ENCODE assay signal across 8 cellular contexts in genomic region chr15:40338041-40338657, GRCh38. TPM values are rescaled to one million over a fixed set of nuclear protein-coding genes. Genes with fewer than 3 reads are reported as not detected.
DNase-seq lines count a peak whose midpoint lies in the region; ATAC-seq and TF ChIP-seq lines count a peak whose summit lies in the region.

No MANE protein-coding gene starts in this region.

- H3K36me3 ChIP-seq in DND-41 (ENCODE audit: insufficient read depth, low read length) (no peaks in the 10 kb centered on the region), endodermal cell (ENCODE audit: control insufficient read depth, insufficient read depth, low read length) (no peaks in the 10 kb centered on the region)

- peak overlapping the region; percentile 63 for H3K4me2 ChIP-seq in DND-41 (ENCODE audit: insufficient read depth, low read length)

- DNase-seq in DND-41 (peak; percentile 85), NOMO-1 treated with dmso at 0.1 percent for 144 hours (lab: John Stamatoyannopoulos, UW; ENCODE audit: unreplicated experiment) (peak; percentile 68), endodermal cell (peak; percentile 94), naive B cell (peak; percentile 71)
- peak; percentile 83 for DNase-seq in activated CD8-positive, alpha-beta memory T cell treated with anti-CD3 and anti-CD28 coated beads, Interleukin-2, amount 10 ng/mL, durations not matched to agents 7 days and 5 days

- no peak overlapping the region for H3K27ac Mint-ChIP-seq in activated CD8-positive, alpha-beta memory T cell treated with anti-CD3 and anti-CD28 coated beads, Interleukin-2, amount 10 ng/mL, durations not matched to agents 7 days and 5 days
- H3K27ac Mint-ChIP-seq in endodermal cell (no peak overlapping the region), naive B cell (peak overlapping the region in 1 of 6 donors; percentile 27)
- no peak overlapping the region for H3K27ac Mint-ChIP-seq in stimulated activated memory B cell treated with anti-CD40 and anti-IgM and Interleukin-4, amounts not matched to agents 10 μg/mL and 1 μg/mL and 100 μg/mL, for 72 hours

- no peaks in the 10 kb centered on the region for H3K79me2 ChIP-seq in DND-41 (ENCODE audit: insufficient read depth, low read length)

- no peaks in the 10 kb centered on the region for H3K9me3 Mint-ChIP-seq in activated CD8-positive, alpha-beta memory T cell treated with anti-CD3 and anti-CD28 coated beads, Interleukin-2, amount 10 ng/mL, durations not matched to agents 7 days and 5 days (ENCODE audit: low read depth)
- H3K9me3 Mint-ChIP-seq in endodermal cell (no peaks in the 10 kb centered on the region), naive B cell (no peaks in the 10 kb centered on the region)
- H3K9me3 Mint-ChIP-seq in stimulated activated memory B cell treated with anti-CD40 and anti-IgM and Interleukin-4, amounts not matched to agents 10 μg/mL and 1 μg/mL and 100 μg/mL, for 72 hours = no peaks in the 10 kb centered on the region

- peaks cover 2% of the 10 kb centered on the region for H3K27me3 Mint-ChIP-seq in activated CD8-positive, alpha-beta memory T cell treated with anti-CD3 and anti-CD28 coated beads, Interleukin-2, amount 10 ng/mL, durations not matched to agents 7 days and 5 days
- H3K27me3 Mint-ChIP-seq in endodermal cell (ENCODE audit: insufficient read depth) = peaks cover 13% of the 10 kb centered on the region
- H3K27me3 Mint-ChIP-seq in naive B cell = peaks cover 0 to 33% (median 9%) of the 10 kb centered on the region in 3 donors
- H3K27me3 Mint-ChIP-seq in stimulated activated memory B cell treated with anti-CD40 and anti-IgM and Interleukin-4, amounts not matched to agents 10 μg/mL and 1 μg/mL and 100 μg/mL, for 72 hours = no peaks in the 10 kb centered on the region

- no peaks in the 10 kb centered on the region for H3K27me3 ChIP-seq in DND-41 (ENCODE audit: insufficient read depth, low read length, poor library complexity)
- no peaks in the 10 kb centered on the region for H3K27me3 ChIP-seq in endodermal cell (ENCODE audit: control insufficient read depth, insufficient read depth, low read length, poor library complexity, severe bottlenecking)

- H3K4me3 ChIP-seq in DND-41 (ENCODE audit: low read depth in 1 of 2, low read length in 2 of 2) (no peak overlapping the region; a peak in 1 of 4 replicates), endodermal cell (ENCODE audit: low read length) (no peak overlapping the region)

- peak overlapping the region; percentile 28 for H3K9ac ChIP-seq in DND-41 (ENCODE audit: low read depth, low read length)
- H3K9ac ChIP-seq in endodermal cell (ENCODE audit: extremely low read depth, low read length, poor library complexity, severe bottlenecking) = no peak overlapping the region

- WGBS in endodermal cell (ENCODE audit: insufficient coverage in 1 of 2, insufficient read length in 1 of 2), 2 experiments = 38 to 100% methylated on average over 1 to 11 of the region's 11 CpGs

- no peak overlapping the region for H3K4me3 Mint-ChIP-seq in activated CD8-positive, alpha-beta memory T cell treated with anti-CD3 and anti-CD28 coated beads, Interleukin-2, amount 10 ng/mL, durations not matched to agents 7 days and 5 days
- H3K4me3 Mint-ChIP-seq in endodermal cell (no peak overlapping the region), naive B cell (peak overlapping the region in 3 of 8 donors; percentile 30 to 64 (median 43))
- H3K4me3 Mint-ChIP-seq in stimulated activated memory B cell treated with anti-CD40 and anti-IgM and Interleukin-4, amounts not matched to agents 10 μg/mL and 1 μg/mL and 100 μg/mL, for 72 hours = peak overlapping the region; percentile 9

- H3K27ac ChIP-seq in DND-41 (ENCODE audit: low read length) (no peak overlapping the region), endodermal cell (ENCODE audit: low read depth, low read length) (no peak overlapping the region)

- TF ChIP-seq CTCF in DND-41 (IDR thresholded peaks at IDR 0.05; ENCODE audit: borderline replicate concordance, extremely low read depth, low read length, poor library complexity, severe bottlenecking) = peak; percentile 89
- TF ChIP-seq CTCF in endodermal cell (conservative IDR thresholded peaks at IDR 0.05) = peak; percentile 98

- peak overlapping the region; percentile 78 for H2AFZ ChIP-seq in DND-41 (ENCODE audit: low read depth, low read length)

- CTCF ChIA-PET in activated CD8-positive, alpha-beta memory T cell treated with anti-CD3 and anti-CD28 coated beads, Interleukin-2, amount 10 ng/mL, durations not matched to agents 7 days and 5 days (lab: Charles Lee) = interaction anchor here (0.7 to 13.7 kb wide), 32 partner anchors 10 to 298 kb away, joined by 3 to 317 read pairs (median 5); partner anchors contain the start of genes ANKRD63, INAFM2, PAK6 and PHGR1

- peak; percentile 94 for ATAC-seq in DND-41 (ENCODE audit: insufficient read depth, low read depth)
- peak; percentile 49 for ATAC-seq in HG03159 (IDR thresholded peaks at IDR 0.05; ENCODE audit: unreplicated experiment)
- ATAC-seq in activated CD8-positive, alpha-beta memory T cell treated with anti-CD3 and anti-CD28 coated beads, Interleukin-2, amount 10 ng/mL, durations not matched to agents 7 days and 5 days = peak; percentile 90
- peak; percentile 85 to 90 for ATAC-seq in naive B cell (ENCODE audit: low read depth in 2 of 2)
- ATAC-seq in stimulated activated memory B cell treated with anti-CD40 and anti-IgM and Interleukin-4, amounts not matched to agents 10 μg/mL and 1 μg/mL and 100 μg/mL, for 72 hours = peak; percentile 82
- ATAC-seq in HG02763 (IDR thresholded peaks at IDR 0.05; ENCODE audit: unreplicated experiment) = no peak

- no peaks in the 10 kb centered on the region for H3K9me3 ChIP-seq in DND-41 (ENCODE audit: insufficient read depth, low read length, severe bottlenecking)
- H3K9me3 ChIP-seq in endodermal cell (ENCODE audit: control insufficient read depth, low read length) = no peaks in the 10 kb centered on the region

- H4K20me1 ChIP-seq in DND-41 (ENCODE audit: insufficient read depth, low read length) = no peaks in the 10 kb centered on the region

- H3K36me3 Mint-ChIP-seq in activated CD8-positive, alpha-beta memory T cell treated with anti-CD3 and anti-CD28 coated beads, Interleukin-2, amount 10 ng/mL, durations not matched to agents 7 days and 5 days = no peaks in the 10 kb centered on the region
- H3K36me3 Mint-ChIP-seq in endodermal cell (ENCODE audit: low read depth) (no peaks in the 10 kb centered on the region), naive B cell (no peaks in the 10 kb centered on the region)
- no peaks in the 10 kb centered on the region for H3K36me3 Mint-ChIP-seq in stimulated activated memory B cell treated with anti-CD40 and anti-IgM and Interleukin-4, amounts not matched to agents 10 μg/mL and 1 μg/mL and 100 μg/mL, for 72 hours

- peaks cover 7% of the 10 kb centered on the region for H3K4me1 Mint-ChIP-seq in activated CD8-positive, alpha-beta memory T cell treated with anti-CD3 and anti-CD28 coated beads, Interleukin-2, amount 10 ng/mL, durations not matched to agents 7 days and 5 days
- H3K4me1 Mint-ChIP-seq in endodermal cell (peaks cover 13% of the 10 kb centered on the region), naive B cell (peaks cover 19 to 28% (median 22%) of the 10 kb centered on the region in 3 donors)
- H3K4me1 Mint-ChIP-seq in stimulated activated memory B cell treated with anti-CD40 and anti-IgM and Interleukin-4, amounts not matched to agents 10 μg/mL and 1 μg/mL and 100 μg/mL, for 72 hours = peaks cover 32% of the 10 kb centered on the region

- H3K4me1 ChIP-seq in DND-41 (ENCODE audit: insufficient read depth, low read length) = peaks cover 31% of the 10 kb centered on the region
- no peaks in the 10 kb centered on the region for H3K4me1 ChIP-seq in endodermal cell (ENCODE audit: control insufficient read depth, insufficient read depth, low read length)

RNA-seq across cellular contexts. Expression of gene CCDC9B, which starts 2.6 kb away (rescaled TPM):
- 1 to 10 TPM in 1 of 2 experiments, under 1 TPM in 1; 0.45 to 1.5 TPM for total RNA-seq in activated CD8-positive, alpha-beta memory T cell treated with anti-CD3 and anti-CD28 coated beads, Interleukin-2, amount 10 ng/mL, durations not matched to agents 7 days and 5 days
- total RNA-seq in endodermal cell = under 1 TPM; 0.15 to 0.42 TPM
- 0.57 TPM for polyA plus RNA-seq in endodermal cell (2013, experiment 1 of 2)
- 0.12 TPM for polyA plus RNA-seq in endodermal cell (2013, experiment 2 of 2)
- polyA plus RNA-seq in naive B cell (ENCODE audit: low read depth in 6 of 6) = under 1 TPM in 2 of 6 donors, not detected in 4; 0.25 to 0.40 TPM

RNA-seq across cellular contexts. Expression of gene PHGR1, which starts 12.7 kb away (rescaled TPM):
- total RNA-seq in activated CD8-positive, alpha-beta memory T cell treated with anti-CD3 and anti-CD28 coated beads, Interleukin-2, amount 10 ng/mL, durations not matched to agents 7 days and 5 days = not detected
- not detected for total RNA-seq in endodermal cell
- polyA plus RNA-seq in endodermal cell (2013, experiment 1 of 2) = not detected
- not detected for polyA plus RNA-seq in endodermal cell (2013, experiment 2 of 2)
- polyA plus RNA-seq in naive B cell (ENCODE audit: low read depth in 6 of 6) = not detected

RNA-seq across cellular contexts. Expression of gene INAFM2, which starts 14.7 kb away (rescaled TPM):
- total RNA-seq in activated CD8-positive, alpha-beta memory T cell treated with anti-CD3 and anti-CD28 coated beads, Interleukin-2, amount 10 ng/mL, durations not matched to agents 7 days and 5 days = 10 to 100 TPM in 1 of 2 experiments, 1 to 10 TPM in 1; 4.9 to 10.2 TPM
- total RNA-seq in endodermal cell = 1 to 10 TPM; 4.6 to 8.6 TPM
- polyA plus RNA-seq in endodermal cell (2013, experiment 1 of 2) = 22.2 TPM
- 19.8 TPM for polyA plus RNA-seq in endodermal cell (2013, experiment 2 of 2)
- 1 to 10 TPM in 4 of 6 donors, under 1 TPM in 2; 0.32 to 3.4 (median 1.4) TPM for polyA plus RNA-seq in naive B cell (ENCODE audit: low read depth in 6 of 6)

RNA-seq across cellular contexts. Expression of gene DISP2, which starts 19.9 kb away (rescaled TPM):
- under 1 TPM; 0.23 to 0.37 TPM for total RNA-seq in activated CD8-positive, alpha-beta memory T cell treated with anti-CD3 and anti-CD28 coated beads, Interleukin-2, amount 10 ng/mL, durations not matched to agents 7 days and 5 days
- total RNA-seq in endodermal cell = under 1 TPM; 0.04 to 0.40 TPM
- 1.1 TPM for polyA plus RNA-seq in endodermal cell (2013, experiment 1 of 2)
- polyA plus RNA-seq in endodermal cell (2013, experiment 2 of 2) = 1.9 TPM
- polyA plus RNA-seq in naive B cell (ENCODE audit: low read depth in 6 of 6) = under 1 TPM in 3 of 6 donors, not detected in 3; 0.23 to 0.47 (median 0.25) TPM

RNA-seq across cellular contexts. Expression of gene PLCB2, which starts 30.4 kb away (rescaled TPM):
- total RNA-seq in activated CD8-positive, alpha-beta memory T cell treated with anti-CD3 and anti-CD28 coated beads, Interleukin-2, amount 10 ng/mL, durations not matched to agents 7 days and 5 days = 100 to 1,000 TPM; 104 to 120 TPM
- 1 to 10 TPM; 4.4 to 5.3 TPM for total RNA-seq in endodermal cell
- polyA plus RNA-seq in endodermal cell (2013, experiment 1 of 2) = 5.8 TPM
- polyA plus RNA-seq in endodermal cell (2013, experiment 2 of 2) = 5.2 TPM
- 10 to 100 TPM; 11.4 to 22.6 (median 15.9) TPM for polyA plus RNA-seq in naive B cell (ENCODE audit: low read depth in 6 of 6)
